ENCODE assay signal across 8 cellular contexts in the genomic region with DNA sequence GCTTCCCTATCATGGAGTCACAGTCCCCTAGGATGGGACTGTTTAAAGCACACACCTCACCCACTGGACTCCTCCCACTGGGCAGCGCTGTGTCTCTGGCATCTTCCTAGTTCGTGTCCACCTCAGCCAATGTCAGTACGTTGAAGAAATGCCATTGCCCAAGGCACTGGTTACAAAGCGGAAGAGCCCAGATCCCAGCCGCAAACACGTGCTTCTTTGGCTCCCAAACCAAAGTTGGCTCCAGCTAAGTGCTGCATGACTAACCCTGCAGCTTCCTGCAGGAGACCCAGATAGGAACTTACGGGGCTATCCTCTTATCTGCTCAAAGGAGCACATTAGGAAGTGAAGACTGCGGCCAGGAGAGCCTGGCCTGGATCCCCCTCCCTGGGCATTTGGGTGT. TPM values are rescaled to one million over a fixed set of nuclear protein-coding genes. Genes with fewer than 3 reads are reported as not detected.
DNase-seq lines count a peak whose midpoint lies in the region; ATAC-seq and TF ChIP-seq lines count a peak whose summit lies in the region.

No MANE protein-coding gene starts in this region.

- H3K27me3 ChIP-seq in AG04450 (ENCODE audit: control insufficient read depth, insufficient read depth, low read length) = no peaks in the 10 kb centered on the region
- H3K27me3 ChIP-seq in lower lobe of right lung (ENCODE audit: low read depth) = no peaks in the 10 kb centered on the region
- H3K27me3 ChIP-seq in SJCRH30 = no peaks in the 10 kb centered on the region

- POLR2A ChIA-PET in AG04450 (lab: Yijun Ruan, JAX) = no interaction called here
- POLR2A ChIA-PET in MCF 10A (lab: Yijun Ruan, JAX) = interaction anchor here (0.5 to 1.7 kb wide), 12 partner anchors 9 to 1310 kb away, joined by 3 to 9 read pairs (median 4); partner anchors contain the start of genes GLRX5 and SYNE3

- no peaks in the 10 kb centered on the region for H3K27me3 Mint-ChIP-seq in MCF 10A (ENCODE audit: insufficient read depth, unreplicated experiment)

- no peak for TF ChIP-seq CTCF in AG04450 (IDR thresholded peaks at IDR 0.05; ENCODE audit: low read depth, low read length)
- no peak for TF ChIP-seq CTCF in MCF 10A (IDR thresholded peaks at IDR 0.05; ENCODE audit: unreplicated experiment)
- TF ChIP-seq CTCF in lower lobe of right lung (IDR thresholded peaks at IDR 0.05) = no peak

- no TSS peak for BruUV-seq in MCF 10A (replicated peaks; lab: Mats Ljungman, UMichigan)

- intact Hi-C loops in MCF 10A (cut with micrococcal nuclease) (loop anchor here (2.0 kb wide), 1 partner anchor 46 kb away; no protein-coding TSS in a partner anchor), lower lobe of right lung (cut with DNase I) (no loop called here)

- no peaks in the 10 kb centered on the region; the same call in 1 of the 2 replicates for H3K9me3 ChIP-seq in AG04450 (ENCODE audit: control insufficient read depth, insufficient read depth, low read length)
- no peaks in the 10 kb centered on the region for H3K9me3 ChIP-seq in lower lobe of right lung
- H3K9me3 ChIP-seq in SJCRH30 (replicated peaks) = no peaks in the 10 kb centered on the region

- no peaks in the 10 kb centered on the region for H3K9me3 Mint-ChIP-seq in MCF 10A (ENCODE audit: unreplicated experiment)

- no peaks in the 10 kb centered on the region for H3K36me3 Mint-ChIP-seq in MCF 10A (ENCODE audit: insufficient read depth, unreplicated experiment)

- no peak overlapping the region for H3K4me3 ChIP-seq in AG04450 (ENCODE audit: low read depth, low read length)
- no peak overlapping the region for H3K4me3 ChIP-seq in lower lobe of right lung
- no peak overlapping the region for H3K4me3 ChIP-seq in SJCRH30

- H3K36me3 ChIP-seq in lower lobe of right lung = no peaks in the 10 kb centered on the region
- peaks cover 25% of the 10 kb centered on the region for H3K36me3 ChIP-seq in SJCRH30

- CTCF ChIA-PET in AG04450 (lab: Charles Lee) (interaction anchor here (0.9 to 2.2 kb wide), 2 partner anchors 20 to 22 kb away, joined by 3 to 17 read pairs; no protein-coding TSS in a partner anchor), MCF 10A (lab: Yijun Ruan, JAX) (interaction anchor here (1.2 to 3.8 kb wide), 2 partner anchors 20 to 48 kb away, joined by 4 to 13 read pairs; no protein-coding TSS in a partner anchor)

- DNase-seq in AG04450 (ENCODE audit: low read depth, low spot score) (peak; percentile 81), Kasumi-1 (lab: John Stamatoyannopoulos, UW) (peak; percentile 92 to 94), MCF 10A (ENCODE audit: unreplicated experiment) (peak; percentile 98), lower lobe of right lung (peak; percentile 66), SJCRH30 (no peak)
- no peak for DNase-seq in activated CD4-positive, CD25-positive, alpha-beta regulatory T cell treated with anti-CD3 and anti-CD28 coated beads, Interleukin-2, amount 50 U/mL, for 72 hours

- H3K27ac Mint-ChIP-seq in MCF 10A (ENCODE audit: low read depth, unreplicated experiment) = peak overlapping the region; percentile 66

- peak overlapping the region; percentile 77 for H3K27ac ChIP-seq in AG04450 (ENCODE audit: low read depth, low read length)
- H3K27ac ChIP-seq in lower lobe of right lung = peak overlapping the region; percentile 39
- H3K27ac ChIP-seq in SJCRH30 = no peak overlapping the region

- H3K4me1 ChIP-seq in lower lobe of right lung (peaks cover 49% of the 10 kb centered on the region), SJCRH30 (peaks cover 43% of the 10 kb centered on the region)

- H3K4me1 Mint-ChIP-seq in MCF 10A (ENCODE audit: insufficient read depth, unreplicated experiment) = peaks cover 26% of the 10 kb centered on the region

- ATAC-seq in lower lobe of right lung = peak; percentile 84 to 85
- no peak for ATAC-seq in HG03196 (IDR thresholded peaks at IDR 0.05; ENCODE audit: unreplicated experiment)
- ATAC-seq in GM18873 (IDR thresholded peaks at IDR 0.05; ENCODE audit: low FRiP score, unreplicated experiment) = no peak

- H3K4me3 Mint-ChIP-seq in MCF 10A (ENCODE audit: unreplicated experiment) = peak overlapping the region; percentile 33

RNA-seq across cellular contexts. Expression of gene SYNE3, which starts 9.3 kb away (rescaled TPM):
- 4.2 and 4.4 TPM in 2 replicates for polyA plus RNA-seq in AG04450 (2011; rRNA removed)
- 9.8 and 9.9 TPM in 2 replicates for polyA minus RNA-seq in AG04450 (2011; rRNA and poly(A)+ RNA removed)
- 8.9 and 9.5 TPM in 2 replicates for total RNA-seq in MCF 10A (2022)
- 22.4 TPM for total RNA-seq in lower lobe of right lung
- total RNA-seq in SJCRH30 (2014; rRNA removed; shearing (Covaris generic)) = 34.1 and 34.5 TPM in 2 replicates

RNA-seq across cellular contexts. Expression of gene GLRX5, which starts 27.7 kb away (rescaled TPM):
- 43.6 and 58.6 TPM in 2 replicates for polyA plus RNA-seq in AG04450 (2011; rRNA removed)
- 16.5 and 17.9 TPM in 2 replicates for polyA minus RNA-seq in AG04450 (2011; rRNA and poly(A)+ RNA removed)
- total RNA-seq in MCF 10A (2022) = 32.2 and 39.8 TPM in 2 replicates
- total RNA-seq in lower lobe of right lung = 23.7 TPM
- total RNA-seq in SJCRH30 (2014; rRNA removed; shearing (Covaris generic)) = 130 and 132 TPM in 2 replicates

Comparison
In these comparisons a context has a peak if more than half of its experiments do, and no peak if none do; other contexts are left out.
1. DNase-seq: peak in AG04450 (single experiment), Kasumi-1 (2 of 2), MCF 10A (single experiment) and lower lobe of right lung (single experiment); none in activated CD4-positive, CD25-positive, alpha-beta regulatory T cell treated with anti-CD3 and anti-CD28 coated beads, Interleukin-2, amount 50 U/mL, for 72 hours (single experiment) and SJCRH30 (0 of 2).
2. ATAC-seq: peak in lower lobe of right lung (2 of 2); none in HG03196 (single experiment) and GM18873 (single experiment).